ENCODE assay signal across 8 cellular contexts in the genomic region with DNA sequence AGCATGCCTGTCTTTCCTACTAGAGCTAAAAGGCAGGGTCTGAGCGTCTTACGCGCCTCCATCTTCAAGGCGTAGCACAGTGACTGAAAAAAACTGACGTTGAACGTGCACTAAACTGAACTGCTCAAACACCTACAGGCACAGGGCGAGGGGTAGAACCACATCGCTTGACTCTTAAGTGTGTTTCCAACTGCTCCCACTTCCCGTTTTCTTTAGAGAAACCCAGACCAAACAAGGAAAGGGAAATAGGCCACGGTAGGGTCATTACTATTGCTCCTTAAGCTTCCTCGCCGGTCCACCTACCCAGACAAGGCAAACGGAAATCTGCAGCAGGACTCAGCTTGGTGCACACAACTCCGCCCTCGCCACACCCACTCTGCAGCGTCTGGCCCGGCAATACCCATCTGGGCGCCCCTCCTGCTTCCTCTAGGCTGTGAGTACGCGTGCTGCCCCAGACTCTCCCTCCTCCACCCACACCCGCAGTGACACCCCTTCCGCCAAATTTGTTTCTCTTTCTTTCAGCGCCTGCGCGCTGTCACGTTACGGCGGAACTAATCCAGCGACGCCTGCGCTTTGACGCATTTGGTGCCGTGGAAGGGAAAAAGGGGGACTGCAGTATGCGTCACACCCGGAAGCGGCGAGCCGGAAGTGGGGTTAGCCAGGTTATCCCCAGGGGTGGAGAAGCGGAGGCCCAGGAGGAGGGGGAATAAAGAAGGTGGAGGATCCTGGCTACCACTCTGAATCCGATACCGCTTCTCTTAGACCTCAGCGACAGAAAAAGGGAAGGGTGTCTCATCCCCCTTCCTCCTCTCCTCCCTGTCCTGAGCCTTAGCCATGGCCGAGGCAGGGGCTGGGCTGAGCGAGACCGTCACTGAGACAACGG. TPM values are rescaled to one million over a fixed set of nuclear protein-coding genes. Genes with fewer than 3 reads are reported as not detected.
DNase-seq lines count a peak whose midpoint lies in the region; ATAC-seq lines count a peak whose summit lies in the region.

A gene with protein sequence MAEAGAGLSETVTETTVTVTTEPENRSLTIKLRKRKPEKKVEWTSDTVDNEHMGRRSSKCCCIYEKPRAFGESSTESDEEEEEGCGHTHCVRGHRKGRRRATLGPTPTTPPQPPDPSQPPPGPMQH (plus strand): TSS at position 622 of the 883 bp plus-strand sequence. CDS start 213 bp downstream, at position 835.

- peak within 1 kb of the TSS; percentile 85 to 100 (median 98) for H3K27ac Mint-ChIP-seq in IgD-negative memory B cell

- H3K4me3 Mint-ChIP-seq in IgD-negative memory B cell = peak within 1 kb of the TSS; percentile 85 to 99 (median 98)

- peaks cover 16% of the 10 kb centered on the region for H3K36me3 Mint-ChIP-seq in IgD-negative memory B cell

- H3K27me3 Mint-ChIP-seq in IgD-negative memory B cell = peaks cover 17% of the 10 kb centered on the region

- DNase-seq in DMS 273 treated with DMSO at 0.1 percent for 48 hours (lab: John Stamatoyannopoulos, UW) (peak; percentile 99), OCI-M2 (lab: John Stamatoyannopoulos, UW; ENCODE audit: unreplicated experiment) (peak; percentile 94), activated T-cell treated with anti-CD3 and anti-CD28 coated beads for 4 hours (peak; percentile 98), epidermal melanocyte (ENCODE audit: insufficient read length, low spot score) (peak; percentile 93), middle frontal gyrus (ENCODE audit: extremely low spot score, low spot score) (peak; percentile 100)
- DNase-seq in stimulated activated CD8-positive, alpha-beta memory T cell treated with anti-CD3 and anti-CD28 coated beads, Interleukin-2, amount 100 ng/mL, for 48 hours (ENCODE audit: low read depth in 2 of 2) = peak; percentile 95 to 98

- H3K9me3 Mint-ChIP-seq in IgD-negative memory B cell = no peaks in the 10 kb centered on the region

- peaks cover 34 to 37% (median 35%) of the 10 kb centered on the region in 3 donors for H3K4me1 Mint-ChIP-seq in IgD-negative memory B cell

- ATAC-seq in GM21529 (IDR thresholded peaks at IDR 0.05; ENCODE audit: unreplicated experiment) = peak; percentile 95

RNA-seq across cellular contexts. Expression of the gene that starts here (rescaled TPM):
- polyA plus RNA-seq in IgD-negative memory B cell = 102 TPM

Comparison
In these comparisons a context has a peak if more than half of its experiments do, and no peak if none do; other contexts are left out.
1. Peak in every context shown above with its lines: DNase-seq and ATAC-seq.